Comparison of ENCODE assay signal across 23 cellular contexts in genomic region chr1:70386121-70386520, GRCh38. TPM values are rescaled to one million over a fixed set of nuclear protein-coding genes. Genes with fewer than 3 reads are reported as not detected.
A peak's percentile ranks its signal among the peaks of the same experiment; 100 is the strongest.
DNase-seq lines count a peak whose midpoint lies in the region; FAIRE-seq and TF ChIP-seq lines count a peak whose summit lies in the region.
"Had no signal": no experiment of that assay in that cellular context is flagged by ENCODE, and none has a peak within 500 bp of the region (broad histone marks: within the 10 kb centered on the region; RNA-seq: fewer than 3 reads in every experiment).

No MANE protein-coding gene starts in this region.

- H3K27ac Mint-ChIP-seq in neural progenitor cell = no peak overlapping the region
- H3K27ac Mint-ChIP-seq: B cell; CD4-positive, alpha-beta T cell; CD8-positive, alpha-beta T cell had no signal

- no peaks in the 10 kb centered on the region for H3K9me3 ChIP-seq in neural progenitor cell (ENCODE audit: low read depth)
- H3K9me3 ChIP-seq: A549; BLaER1 treated with 17β-estradiol and CSF1 and Interleukin-3, amounts not matched to agents 10 nM and 100 nM; Caco-2 had no signal

- no peaks in the 10 kb centered on the region for H3K36me3 Mint-ChIP-seq in neural progenitor cell
- H3K36me3 Mint-ChIP-seq: CD8-positive, alpha-beta T cell had no signal

- DNase-seq in DMS53 (lab: John Stamatoyannopoulos, UW) (peak; percentile 73), ELR (ENCODE audit: low read depth) (peak; percentile 25), bronchial epithelial cell (ENCODE audit: low read depth) (peak; percentile 52), neural progenitor cell (ENCODE audit: low spot score) (no peak), NCI-H526 treated with DMSO at 0.1 percent for 48 hours (lab: John Stamatoyannopoulos, UW) (no peak), H7 (no peak), amygdala (lab: John Stamatoyannopoulos, UW) (no peak)
- DNase-seq: AML-193; Caco-2; Calu3; CD4-positive, alpha-beta T cell; CD8-positive, alpha-beta T cell; DMS79 treated with DMSO at 0.1 percent for 48 hours; GDM1 had no signal

- no peaks in the 10 kb centered on the region for H3K4me1 ChIP-seq in neural progenitor cell
- H3K4me1 ChIP-seq: A549, Caco-2 had no signal

- H3K27me3 ChIP-seq in bronchial epithelial cell (ENCODE audit: control insufficient read depth, insufficient read depth, low read length) = no peaks in the 10 kb centered on the region
- H3K27me3 ChIP-seq in neural progenitor cell = no peaks in the 10 kb centered on the region
- H3K27me3 ChIP-seq in H7 (ENCODE audit: control insufficient read depth, insufficient read depth, low read length) = no peaks in the 10 kb centered on the region
- H3K27me3 ChIP-seq: BLaER1 treated with 17β-estradiol and CSF1 and Interleukin-3, amounts not matched to agents 10 nM and 100 nM had no signal

- peak overlapping the region; percentile 68 for H2AFZ ChIP-seq in neural progenitor cell (replicated peaks)

- H3K4me3 ChIP-seq in bronchial epithelial cell (ENCODE audit: low read depth, low read length) (no peak overlapping the region), neural progenitor cell (no peak overlapping the region), H7 (ENCODE audit: insufficient read depth, low read depth, low read length) (no peak overlapping the region)
- H3K4me3 ChIP-seq: A549; BLaER1 treated with 17β-estradiol and CSF1 and Interleukin-3, amounts not matched to agents 10 nM and 100 nM; GM12878 had no signal

- TF ChIP-seq CTCF in bronchial epithelial cell (IDR thresholded peaks at IDR 0.05; ENCODE audit: insufficient read depth, low read length, severe bottlenecking) (no peak), neural progenitor cell (IDR thresholded peaks at IDR 0.05) (no peak)

- H3K27me3 Mint-ChIP-seq in neural progenitor cell (ENCODE audit: insufficient read depth, low read depth) = peaks cover 5% of the 10 kb centered on the region

- H4K20me1 ChIP-seq in neural progenitor cell (ENCODE audit: low read depth) = no peaks in the 10 kb centered on the region
- H4K20me1 ChIP-seq: BLaER1 treated with 17β-estradiol and CSF1 and Interleukin-3, amounts not matched to agents 10 nM and 100 nM had no signal

- H3K9me3 Mint-ChIP-seq in neural progenitor cell = no peaks in the 10 kb centered on the region
- H3K9me3 Mint-ChIP-seq: CD4-positive, alpha-beta T cell; CD8-positive, alpha-beta T cell had no signal

- no peak for FAIRE-seq in bronchial epithelial cell (lab: Jason Lieb, UNC)
- FAIRE-seq: A549, D721Med, GM12878, GM12892, GM18507 had no signal

- no peak overlapping the region for H3K4me3 Mint-ChIP-seq in neural progenitor cell
- H3K4me3 Mint-ChIP-seq: B cell; CD4-positive, alpha-beta T cell; CD8-positive, alpha-beta T cell had no signal

- H3K4me2 ChIP-seq in neural progenitor cell = no peak overlapping the region
- H3K4me2 ChIP-seq: A549; BLaER1 treated with 17β-estradiol and CSF1 and Interleukin-3, amounts not matched to agents 10 nM and 100 nM had no signal

- no peak overlapping the region for H3K27ac ChIP-seq in neural progenitor cell
- H3K27ac ChIP-seq: 22Rv1; A549; BLaER1 treated with 17β-estradiol and CSF1 and Interleukin-3, amounts not matched to agents 10 nM and 100 nM; C4-2B had no signal

- no peak overlapping the region for H3K9ac ChIP-seq in neural progenitor cell
- H3K9ac ChIP-seq: BLaER1 treated with 17β-estradiol and CSF1 and Interleukin-3, amounts not matched to agents 10 nM and 100 nM had no signal

- H3K4me1 Mint-ChIP-seq in neural progenitor cell = no peaks in the 10 kb centered on the region
- H3K4me1 Mint-ChIP-seq: B cell had no signal

- no peaks in the 10 kb centered on the region for H3F3A ChIP-seq in neural progenitor cell (ENCODE audit: low read depth)

- no peaks in the 10 kb centered on the region for H3K79me2 ChIP-seq in neural progenitor cell (ENCODE audit: low read depth)

- H3K36me3 ChIP-seq in bronchial epithelial cell (ENCODE audit: control insufficient read depth, insufficient read depth, low read length) (no peaks in the 10 kb centered on the region), neural progenitor cell (no peaks in the 10 kb centered on the region), H7 (replicated peaks; ENCODE audit: control insufficient read depth, insufficient read depth, low read length) (no peaks in the 10 kb centered on the region)
- H3K36me3 ChIP-seq: BLaER1 treated with 17β-estradiol and CSF1 and Interleukin-3, amounts not matched to agents 10 nM and 100 nM had no signal

RNA-seq across cellular contexts. Expression of gene CTH, which starts 24.9 kb away (rescaled TPM):
- total RNA-seq in bronchial epithelial cell (11.6 and 14.2 TPM in 2 replicates), neural progenitor cell (ENCODE audit: low replicate concordance) (16.0 and 18.6 TPM in 2 replicates)
- total RNA-seq in H7 (2014; rRNA removed; shearing (Covaris generic)) = 33.5 and 35.9 TPM in 2 replicates

RNA-seq across cellular contexts. Expression of gene ANKRD13C, which starts 31.6 kb away (rescaled TPM):
- total RNA-seq in bronchial epithelial cell (16.1 and 25.1 TPM in 2 replicates), neural progenitor cell (ENCODE audit: low replicate concordance) (27.6 and 45.7 TPM in 2 replicates)
- total RNA-seq in H7 (2014; rRNA removed; shearing (Covaris generic)) = 34.4 and 54.2 TPM in 2 replicates

Comparison
In these comparisons a context has a peak if more than half of its experiments do, and no peak if none do; other contexts are left out.
1. DNase-seq: peak in DMS53 (single experiment), ELR (single experiment) and bronchial epithelial cell (single experiment); none in neural progenitor cell (single experiment), NCI-H526 treated with DMSO at 0.1 percent for 48 hours (single experiment), H7 (single experiment) and amygdala (0 of 56).